In the genomic region with DNA sequence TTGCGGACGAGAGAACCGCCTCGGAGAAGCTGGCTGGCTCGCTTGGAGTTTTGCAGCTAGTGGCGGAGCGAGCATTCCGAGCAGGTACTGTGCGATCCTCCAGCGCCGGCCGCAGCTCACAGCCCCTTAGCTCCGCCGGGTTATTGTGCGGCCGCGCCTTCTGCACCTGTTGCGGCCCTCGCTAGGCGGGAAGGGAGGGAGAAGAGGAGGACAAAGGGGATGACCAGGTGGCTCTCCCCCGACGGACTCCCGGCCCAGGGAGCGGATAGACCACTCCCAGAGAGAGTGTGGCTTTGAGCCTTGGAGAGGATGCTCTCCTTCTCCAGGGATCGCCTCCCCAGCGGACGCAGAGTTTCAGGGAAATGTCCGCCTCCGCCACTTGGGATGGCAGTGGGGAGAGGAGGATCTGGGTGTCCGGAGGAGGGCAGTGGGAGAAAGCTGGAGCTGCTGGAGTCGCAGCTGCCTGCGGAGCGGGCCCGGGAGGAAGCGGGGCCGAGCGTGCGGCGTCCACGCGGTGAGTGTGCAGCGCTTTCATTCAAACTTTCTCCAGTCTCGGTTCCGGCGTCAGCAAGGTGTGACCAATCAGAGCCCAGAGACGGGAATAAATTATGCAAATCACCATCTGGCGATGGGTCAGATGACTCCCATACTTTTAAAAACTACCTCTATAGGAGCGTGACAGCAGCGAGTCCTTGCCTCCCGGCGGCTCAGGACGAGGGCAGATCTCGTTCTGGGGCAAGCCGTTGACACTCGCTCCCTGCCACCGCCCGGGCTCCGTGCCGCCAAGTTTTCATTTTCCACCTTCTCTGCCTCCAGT, we compare ENCODE assay signal across 8 cellular contexts. TPM values are rescaled to one million over a fixed set of nuclear protein-coding genes. Genes with fewer than 3 reads are reported as not detected.
DNase-seq lines count a peak whose midpoint lies in the region; ATAC-seq, FAIRE-seq and TF ChIP-seq lines count a peak whose summit lies in the region.

A gene (plus strand): TSS at position 681 of the 817 bp plus-strand sequence. CDS start 252 bp downstream, outside the sequence.

- no peak within 1 kb of the TSS for H3K27ac ChIP-seq in ascending aorta
- no peak within 1 kb of the TSS for H3K27ac ChIP-seq in iPS DF 6.9 (ENCODE audit: low read length)
- peak within 1 kb of the TSS in 1 of 4 donors; percentile 56 for H3K27ac ChIP-seq in gastrocnemius medialis

- H3K27me3 ChIP-seq in ascending aorta = peaks cover 3% of the 10 kb centered on the region
- H3K27me3 ChIP-seq in iPS DF 6.9 (ENCODE audit: control insufficient read depth, insufficient read depth, low read length) = peaks cover 6% of the 10 kb centered on the region; the same call in 1 of the 2 replicates
- peaks cover 21 to 30% (median 29%) of the 10 kb centered on the region in 3 donors for H3K27me3 ChIP-seq in gastrocnemius medialis

- intact Hi-C loops in ascending aorta (cut with DNase I) = loop anchor here (5.0 kb wide), 1 partner anchor 296 kb away; no protein-coding TSS in a partner anchor
- intact Hi-C loops in gastrocnemius medialis (cut with DNase I; ENCODE audit: low total_unique reads) = loop anchor here (2.0 to 5.0 kb wide), 3 partner anchors 86 to 297 kb away; no protein-coding TSS in a partner anchor

- WGBS in iPS DF 6.9 (ENCODE audit: insufficient coverage, insufficient read length) = no CpG with 5 or more reads among the region's 59 CpGs

- peaks cover 0 to 19% of the 10 kb centered on the region in 2 donors for H3K4me1 ChIP-seq in ascending aorta
- H3K4me1 ChIP-seq in iPS DF 6.9 (ENCODE audit: control insufficient read depth, insufficient read depth, low read length) = peaks cover 1% of the 10 kb centered on the region; the same call in 1 of the 2 replicates
- H3K4me1 ChIP-seq in gastrocnemius medialis = peaks cover 30 to 33% of the 10 kb centered on the region in 2 donors

- ATAC-seq in GM19043 (IDR thresholded peaks at IDR 0.05; ENCODE audit: low read depth, unreplicated experiment) (peak; percentile 73), gastrocnemius medialis (peak; percentile 63 to 75)

- no peak for FAIRE-seq in RCC 7860 (lab: Jason Lieb, UNC)

- TF ChIP-seq CTCF in AG10803 (conservative IDR thresholded peaks at IDR 0.05; ENCODE audit: low read length) (no peak), ascending aorta (IDR thresholded peaks at IDR 0.05) (no peak), gastrocnemius medialis (IDR thresholded peaks at IDR 0.05 in 4 of 5, conservative IDR thresholded peaks at IDR 0.05 in 1 of 5) (no peak)

- H3K4me3 ChIP-seq in AG10803 (ENCODE audit: low read length) = peak within 1 kb of the TSS; percentile 35
- peak within 1 kb of the TSS; percentile 46 to 51 for H3K4me3 ChIP-seq in ascending aorta
- peak within 1 kb of the TSS; percentile 45 for H3K4me3 ChIP-seq in iPS DF 6.9 (ENCODE audit: low read length)
- H3K4me3 ChIP-seq in gastrocnemius medialis = peak within 1 kb of the TSS; percentile 35 to 58 (median 46)

- H3K36me3 ChIP-seq in ascending aorta (no peaks in the 10 kb centered on the region), iPS DF 6.9 (ENCODE audit: control insufficient read depth, insufficient read depth, low read length) (no peaks in the 10 kb centered on the region), gastrocnemius medialis (no peaks in the 10 kb centered on the region)

- in situ Hi-C loops in gastrocnemius medialis (cut with MboI; ENCODE audit: low sequenced_read_pairs in 4 of 4) = loop anchor here in 1 of 4 donors (25.0 kb wide), 1 partner anchor 201 kb away; no protein-coding TSS in a partner anchor

- DNase-seq in AG10803 (ENCODE audit: low read depth) (no peak), HT1080 (ENCODE audit: low read depth) (peak; percentile 21), RCC 7860 (ENCODE audit: low spot score) (peak; percentile 63), ascending aorta (ENCODE audit: low spot score in 2 of 2) (no peak), iPS DF 6.9 (ENCODE audit: low read depth, low spot score) (peak; percentile 88), gastrocnemius medialis (peak; percentile 8 to 44), GOT3 (lab: John Stamatoyannopoulos, UW) (no peak)

- TF ChIP-seq POLR2A in gastrocnemius medialis (IDR thresholded peaks at IDR 0.05) = peak; percentile 38 to 63

- no peaks in the 10 kb centered on the region for H3K9me3 ChIP-seq in ascending aorta
- H3K9me3 ChIP-seq in iPS DF 6.9 (ENCODE audit: control insufficient read depth, insufficient read depth, low read length) = no peaks in the 10 kb centered on the region
- H3K9me3 ChIP-seq in gastrocnemius medialis = no peaks in the 10 kb centered on the region

RNA-seq across cellular contexts. Expression of the gene that starts here (rescaled TPM):
- 0.43 and 0.53 TPM in 2 replicates for total RNA-seq in HT1080 (2014; rRNA removed; shearing (Covaris generic))
- 8.4 and 11.0 TPM in 2 replicates for polyA plus RNA-seq in HT1080 (2015; cell fraction: cytosol; rRNA removed)
- polyA plus RNA-seq in HT1080 (2015; cell fraction: nucleus; rRNA removed) = 30.3 and 36.8 TPM in 2 replicates
- total RNA-seq in ascending aorta (1.6 TPM), gastrocnemius medialis (1 to 10 TPM in 2 of 4 donors, under 1 TPM in 2; 0.24 to 6.4 (median 1.9) TPM)

Comparison
In these comparisons a context has a peak if more than half of its experiments do, and no peak if none do; other contexts are left out.
1. DNase-seq: peak in HT1080 (single experiment), RCC 7860 (single experiment), iPS DF 6.9 (single experiment) and gastrocnemius medialis (2 of 2); none in AG10803 (single experiment), ascending aorta (0 of 2) and GOT3 (single experiment).
2. Peak in every context shown above with its lines, with median percentiles within 50 percentile points of each other: H3K4me3 ChIP-seq.